In the genomic region with DNA sequence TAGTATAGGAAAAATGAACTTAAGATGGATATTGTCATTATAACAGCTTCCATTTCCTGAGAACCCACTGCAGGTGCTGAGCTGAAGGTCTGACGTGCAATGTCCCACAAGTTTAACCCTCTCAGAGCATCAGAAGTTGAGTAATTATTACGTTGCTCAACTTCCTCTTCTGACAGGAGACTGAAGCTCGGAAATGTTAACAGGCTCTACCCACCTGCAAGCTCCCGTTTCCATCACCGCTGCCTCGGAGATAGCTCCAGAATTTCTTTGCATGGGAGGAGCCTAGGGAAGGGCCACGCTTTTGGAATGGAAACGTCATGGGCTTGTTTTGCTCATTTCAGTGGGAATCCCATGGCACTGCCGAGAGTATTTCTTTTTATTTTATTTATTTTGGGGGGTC, we compare ENCODE assay signal across 8 cellular contexts. TPM values are rescaled to one million over a fixed set of nuclear protein-coding genes. Genes with fewer than 3 reads are reported as not detected.
DNase-seq lines count a peak whose midpoint lies in the region; ATAC-seq and TF ChIP-seq lines count a peak whose summit lies in the region.

No MANE protein-coding gene starts in this region.

- CTCF ChIA-PET in Calu3 (lab: Charles Lee): interaction anchor here (0.7 to 2.2 kb wide), 5 partner anchors 442 to 513 kb away, joined by 3 to 22 read pairs (median 4); a partner anchor contains a TSS

- in situ Hi-C loops in ACHN (cut with HindIII; ENCODE audit: low pct_ligation_motif_present, low pct_unique_long_range_greater_than_20kb, low sequenced_read_pairs): no loop called here

- H3K4me1 Mint-ChIP-seq in Calu3 (ENCODE audit: low read depth, unreplicated experiment): peaks cover 29% of the 10 kb centered on the region

- peak in 4 of 6 experiments; percentile 20 to 54 (median 46) for DNase-seq in stimulated activated naive CD4-positive, alpha-beta T cell (lab: John Stamatoyannopoulos, UW)
- no peak for DNase-seq in stimulated activated naive CD4-positive, alpha-beta T cell treated with Interleukin-2 at 50 U/mL for 16 hours (lab: John Stamatoyannopoulos, UW)
- DNase-seq in SIG-M5 treated with dmso at 0.1 percent for 504 hours (lab: John Stamatoyannopoulos, UW; ENCODE audit: unreplicated experiment): peak; percentile 93
- no peak for DNase-seq in ACHN
- DNase-seq in Calu3: no peak
- DNase-seq in NCI-H2171 (lab: John Stamatoyannopoulos, UW): no peak

- no peak overlapping the region for H3K27ac Mint-ChIP-seq in Calu3 (ENCODE audit: unreplicated experiment)

- intact Hi-C loops in Calu3 (cut with micrococcal nuclease; ENCODE audit: unreplicated experiment): loop anchor here (1.0 kb wide), 1 partner anchor 486 kb away; no protein-coding TSS in a partner anchor

- H3K4me3 Mint-ChIP-seq in Calu3 (ENCODE audit: low read depth, unreplicated experiment): no peak overlapping the region

- no TSS peak for BruUV-seq in Calu3 (replicated peaks; lab: Mats Ljungman, UMichigan)

- H3K9me3 Mint-ChIP-seq in Calu3 (ENCODE audit: low read depth, unreplicated experiment): no peaks in the 10 kb centered on the region

- peak; percentile 8 for ATAC-seq in esophagus mucosa
- ATAC-seq in HG03354 (IDR thresholded peaks at IDR 0.05; ENCODE audit: poor library complexity, severe bottlenecking, unreplicated experiment): no peak

- H3K36me3 Mint-ChIP-seq in Calu3 (ENCODE audit: insufficient read depth, unreplicated experiment): peaks cover 38% of the 10 kb centered on the region

- H3K27me3 Mint-ChIP-seq in Calu3 (ENCODE audit: unreplicated experiment): no peaks in the 10 kb centered on the region

- TF ChIP-seq CTCF in Calu3 (IDR thresholded peaks at IDR 0.05; ENCODE audit: unreplicated experiment): no peak

RNA-seq across cellular contexts. Expression of a gene that starts 1.0 kb away (rescaled TPM):
- total RNA-seq in esophagus mucosa (18.8 TPM), Calu3 (2022) (34.7 and 36.1 TPM in 2 replicates)

RNA-seq across cellular contexts. Expression of a gene that starts 4.0 kb away (rescaled TPM):
- not detected for total RNA-seq in esophagus mucosa
- not detected in 2 replicates for total RNA-seq in Calu3 (2022)

RNA-seq across cellular contexts. Expression of a gene that starts 17.0 kb away (rescaled TPM):
- total RNA-seq in esophagus mucosa (11.4 TPM), Calu3 (2022) (15.5 and 18.4 TPM in 2 replicates)

RNA-seq across cellular contexts. Expression of a gene that starts 40.5 kb away (rescaled TPM):
- total RNA-seq in esophagus mucosa: 1.5 TPM
- total RNA-seq in Calu3 (2022): not detected in 2 replicates

Comparison
In these comparisons a context has a peak if more than half of its experiments do, and no peak if none do; other contexts are left out.
1. DNase-seq: peak in stimulated activated naive CD4-positive, alpha-beta T cell (4 of 6) and SIG-M5 treated with dmso at 0.1 percent for 504 hours (single experiment); none in stimulated activated naive CD4-positive, alpha-beta T cell treated with Interleukin-2 at 50 U/mL for 16 hours (single experiment), ACHN (single experiment), Calu3 (single experiment) and NCI-H2171 (single experiment).